In the genomic region with DNA sequence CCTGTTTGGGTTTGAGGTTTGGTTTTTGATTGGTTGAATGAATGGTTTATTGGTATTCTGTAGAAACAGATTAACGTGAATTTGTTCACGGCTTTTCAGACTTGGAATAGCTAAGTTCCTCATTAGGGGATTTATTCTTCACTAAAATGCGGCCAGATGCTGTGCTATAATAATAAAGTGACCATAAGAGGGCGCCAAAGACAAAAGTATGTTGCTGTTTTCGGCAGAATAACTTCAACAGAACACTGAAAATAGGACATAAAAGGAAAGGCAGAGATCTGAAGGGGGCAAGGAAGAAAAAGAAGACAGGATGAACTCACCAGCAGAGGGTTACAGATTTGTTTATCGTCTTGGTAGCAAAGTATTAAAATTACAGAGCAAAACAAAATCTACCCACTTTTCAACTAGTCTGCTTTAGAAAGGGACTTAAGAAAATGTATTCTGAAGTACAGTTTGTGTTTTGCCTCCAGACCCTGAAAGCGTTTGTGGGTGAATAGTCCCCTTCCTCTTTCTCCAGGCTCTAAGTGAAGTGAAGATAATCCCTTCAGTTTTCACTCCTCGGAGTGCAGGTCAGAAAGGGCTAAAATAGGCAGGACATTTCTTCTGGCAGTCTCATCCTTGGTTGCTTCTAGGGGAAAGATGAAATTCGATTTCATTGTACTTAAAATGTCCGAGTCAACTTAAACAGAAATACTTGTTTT, we compare ENCODE assay signal across 8 cellular contexts.
DNase-seq lines count a peak whose midpoint lies in the region; ATAC-seq, FAIRE-seq and TF ChIP-seq lines count a peak whose summit lies in the region.

No MANE protein-coding gene starts in this region.

- H3K36me3 Mint-ChIP-seq in activated T-cell treated with anti-CD3 and anti-CD28 coated beads, Interleukin-2, amount 50 U/mL, for 24 hours (ENCODE audit: low read depth): no peaks in the 10 kb centered on the region

- H3K4me1 ChIP-seq in OCI-LY7 (ENCODE audit: insufficient read depth, low read length, poor library complexity, severe bottlenecking): no peaks in the 10 kb centered on the region
- no peaks in the 10 kb centered on the region for H3K4me1 ChIP-seq in left lung
- no peaks in the 10 kb centered on the region for H3K4me1 ChIP-seq in upper lobe of right lung

- no peak overlapping the region for H3K27ac Mint-ChIP-seq in activated T-cell treated with anti-CD3 and anti-CD28 coated beads, Interleukin-2, amount 50 U/mL, for 24 hours

- no peaks in the 10 kb centered on the region for H3K4me1 Mint-ChIP-seq in activated T-cell treated with anti-CD3 and anti-CD28 coated beads, Interleukin-2, amount 50 U/mL, for 24 hours (ENCODE audit: low read depth)

- H3K27ac ChIP-seq in OCI-LY7 (ENCODE audit: low read depth, low read length, poor library complexity, severe bottlenecking): no peak overlapping the region
- no peak overlapping the region for H3K27ac ChIP-seq in left lung
- H3K27ac ChIP-seq in upper lobe of right lung: no peak overlapping the region

- H3K4me2 ChIP-seq in OCI-LY7 (ENCODE audit: low read length): no peak overlapping the region

- H3K4me3 ChIP-seq in BJ (ENCODE audit: low read depth, low read length) (no peak overlapping the region), OCI-LY7 (ENCODE audit: low read depth, low read length, poor library complexity, severe bottlenecking) (no peak overlapping the region), left lung (no peak overlapping the region), upper lobe of right lung (no peak overlapping the region)

- CTCF ChIA-PET in BJ (lab: Yijun Ruan, JAX) (interaction anchor here (0.7 to 3.7 kb wide), 21 partner anchors 9 to 947 kb away, joined by 3 to 21 read pairs (median 3); no protein-coding TSS in a partner anchor), OCI-LY7 (lab: Charles Lee; ENCODE audit: unreplicated experiment) (no interaction called here)

- H2AFZ ChIP-seq in OCI-LY7 (ENCODE audit: low read length): no peak overlapping the region

- H3K36me3 ChIP-seq in BJ (ENCODE audit: control insufficient read depth, insufficient read depth, low read length) (no peaks in the 10 kb centered on the region), OCI-LY7 (ENCODE audit: insufficient read depth, low read length) (no peaks in the 10 kb centered on the region), left lung (no peaks in the 10 kb centered on the region), upper lobe of right lung (no peaks in the 10 kb centered on the region)

- H3K27me3 ChIP-seq in BJ (ENCODE audit: control insufficient read depth, insufficient read depth, low read length) (peaks cover 8% of the 10 kb centered on the region; the same call in 1 of the 2 replicates), left lung (peaks cover 0 to 24% of the 10 kb centered on the region in 2 donors), upper lobe of right lung (peaks cover 5% of the 10 kb centered on the region)

- peak; percentile 8 for DNase-seq in BJ (ENCODE audit: low read depth)
- no peak for DNase-seq in GM18507 (ENCODE audit: extremely low spot score, insufficient read length, low read depth)
- DNase-seq in Kasumi-1 (lab: John Stamatoyannopoulos, UW): peak; percentile 79 to 92
- peak; percentile 70 for DNase-seq in OCI-LY7 (ENCODE audit: low spot score)
- no peak for DNase-seq in left lung
- no peak for DNase-seq in upper lobe of right lung
- DNase-seq in activated T-cell treated with anti-CD3 and anti-CD28 coated beads, Interleukin-2, amount 50 U/mL, for 24 hours: no peak

- no peaks in the 10 kb centered on the region for H3K9me2 ChIP-seq in OCI-LY7 (ENCODE audit: insufficient read depth, low read length)

- TF ChIP-seq CTCF in BJ (IDR thresholded peaks at IDR 0.05; ENCODE audit: insufficient read depth, low read depth, low read length): peak; percentile 62
- peak; percentile 91 for TF ChIP-seq CTCF in OCI-LY7 (conservative IDR thresholded peaks at IDR 0.05; ENCODE audit: low read length)
- peak; percentile 43 to 53 for TF ChIP-seq CTCF in left lung (IDR thresholded peaks at IDR 0.05)
- peak; percentile 68 for TF ChIP-seq CTCF in upper lobe of right lung (IDR thresholded peaks at IDR 0.05)

- H3K27me3 Mint-ChIP-seq in activated T-cell treated with anti-CD3 and anti-CD28 coated beads, Interleukin-2, amount 50 U/mL, for 24 hours: peaks cover 9% of the 10 kb centered on the region

- intact Hi-C loops in OCI-LY7 (cut with micrococcal nuclease; ENCODE audit: unreplicated experiment) (loop anchor here (1.0 to 10.0 kb wide), 2 partner anchors 689 to 841 kb away; no protein-coding TSS in a partner anchor), left lung (cut with DNase I) (no loop called here), upper lobe of right lung (cut with DNase I) (no loop called here)

- BruUV-seq in OCI-LY7 (replicated peaks; lab: Mats Ljungman, UMichigan): no TSS peak

- no peaks in the 10 kb centered on the region for H3K9me3 ChIP-seq in OCI-LY7 (ENCODE audit: low read length)
- no peaks in the 10 kb centered on the region for H3K9me3 ChIP-seq in left lung
- no peaks in the 10 kb centered on the region for H3K9me3 ChIP-seq in upper lobe of right lung

- POLR2A ChIA-PET in BJ (lab: Charles Lee): no interaction called here
- POLR2A ChIA-PET in OCI-LY7 (lab: Charles Lee): no interaction called here

- no peaks in the 10 kb centered on the region for H4K20me1 ChIP-seq in OCI-LY7 (ENCODE audit: insufficient read depth, low read length)

- H3K79me2 ChIP-seq in OCI-LY7 (ENCODE audit: insufficient read depth, low read depth, low read length): no peaks in the 10 kb centered on the region

- ATAC-seq in left lung (peak; percentile 83), upper lobe of right lung (peak; percentile 66)

- H3K9me3 Mint-ChIP-seq in activated T-cell treated with anti-CD3 and anti-CD28 coated beads, Interleukin-2, amount 50 U/mL, for 24 hours: no peaks in the 10 kb centered on the region

- no peak overlapping the region for H3K4me3 Mint-ChIP-seq in activated T-cell treated with anti-CD3 and anti-CD28 coated beads, Interleukin-2, amount 50 U/mL, for 24 hours

- FAIRE-seq in GM18507 (lab: Jason Lieb, UNC): peak; percentile 76
- FAIRE-seq in colon (lab: Jason Lieb, UNC): peak; percentile 55

Comparison
In these comparisons a context has a peak if more than half of its experiments do, and no peak if none do; other contexts are left out.
1. DNase-seq: peak in BJ (single experiment), Kasumi-1 (2 of 2) and OCI-LY7 (single experiment); none in GM18507 (single experiment), left lung (0 of 2), upper lobe of right lung (single experiment) and activated T-cell treated with anti-CD3 and anti-CD28 coated beads, Interleukin-2, amount 50 U/mL, for 24 hours (single experiment).
2. Peak in every context shown above with its lines, with median percentiles within 50 percentile points of each other: CTCF ChIP-seq.